8 cellular contexts compared by ENCODE assay signal in the genomic region with DNA sequence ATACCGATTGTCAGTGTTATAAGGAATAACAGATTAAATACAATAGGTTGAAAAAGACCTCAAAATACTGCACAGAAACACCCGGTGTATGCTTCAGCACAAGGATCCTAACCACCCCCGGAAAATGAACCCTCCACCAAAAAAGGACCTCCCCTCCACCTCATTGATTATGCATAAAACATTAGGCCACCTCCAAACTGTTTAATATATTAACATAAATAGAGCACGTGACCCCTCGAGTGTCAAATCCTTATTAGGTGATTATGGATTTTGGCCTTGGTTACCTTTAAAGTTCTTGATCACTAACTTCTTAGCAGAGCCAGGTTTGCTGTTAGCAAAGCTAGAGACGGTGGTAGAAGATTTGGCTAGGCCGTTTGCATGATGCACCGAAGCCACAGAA. TPM values are rescaled to one million over a fixed set of nuclear protein-coding genes. Genes with fewer than 3 reads are reported as not detected.
A peak's percentile ranks its signal among the peaks of the same experiment; 100 is the strongest.
DNase-seq lines count a peak whose midpoint lies in the region; ATAC-seq, FAIRE-seq and TF ChIP-seq lines count a peak whose summit lies in the region.

No MANE protein-coding gene starts in this region.

- H3K4me3 Mint-ChIP-seq in activated naive CD8-positive, alpha-beta T cell treated with anti-CD3 and anti-CD28 coated beads for 36 hours = peak overlapping the region; percentile 99

- H4K20me1 ChIP-seq in DOHH2 (ENCODE audit: control insufficient read depth, insufficient read depth, low read depth, low read length) = no peaks in the 10 kb centered on the region
- H4K20me1 ChIP-seq in Karpas-422 (ENCODE audit: insufficient read depth, low read depth, low read length) = no peaks in the 10 kb centered on the region

- ATAC-seq in thoracic aorta (ENCODE audit: insufficient number of reproducible peaks, low FRiP score, low read depth) (no peak), HG02678 (IDR thresholded peaks at IDR 0.05; ENCODE audit: unreplicated experiment) (no peak), HG03159 (IDR thresholded peaks at IDR 0.05; ENCODE audit: unreplicated experiment) (no peak)

- H3K27ac ChIP-seq in DOHH2 (ENCODE audit: low read depth, low read length) (peak overlapping the region; percentile 89), Karpas-422 (ENCODE audit: low read length) (peak overlapping the region; percentile 91), kidney (ENCODE audit: low read depth in 2 of 2, low read length in 2 of 2) (peak overlapping the region; percentile 99), thoracic aorta (peak overlapping the region; percentile 95 to 97)

- H3K4me3 ChIP-seq in DOHH2 (ENCODE audit: low read length) = peak overlapping the region; percentile 92
- peak overlapping the region; percentile 72 for H3K4me3 ChIP-seq in Karpas-422 (ENCODE audit: low read length)
- H3K4me3 ChIP-seq in kidney (ENCODE audit: low read length in 2 of 2) = peak overlapping the region; percentile 81 to 87
- H3K4me3 ChIP-seq in thoracic aorta = peak overlapping the region; percentile 88

- H3K9me3 ChIP-seq in DOHH2 (ENCODE audit: control insufficient read depth, insufficient read depth, low read length) (no peaks in the 10 kb centered on the region), Karpas-422 (ENCODE audit: low read length) (no peaks in the 10 kb centered on the region), kidney (ENCODE audit: control insufficient read depth in 1 of 2, low read length in 2 of 2) (no peaks in the 10 kb centered on the region), thoracic aorta (no peaks in the 10 kb centered on the region)

- intact Hi-C loops in kidney (cut with DNase I) = no loop called here

- H3K79me2 ChIP-seq in DOHH2 (ENCODE audit: control insufficient read depth, low read length) (peaks cover 45% of the 10 kb centered on the region), Karpas-422 (ENCODE audit: low read length) (peaks cover 42% of the 10 kb centered on the region)

- H3K4me1 ChIP-seq in DOHH2 (ENCODE audit: control insufficient read depth, low read length) (peaks cover 17% of the 10 kb centered on the region), Karpas-422 (ENCODE audit: low read length) (peaks cover 24% of the 10 kb centered on the region), kidney (ENCODE audit: control insufficient read depth in 1 of 2, insufficient read depth in 1 of 2, low read depth in 1 of 2, low read length in 2 of 2) (peaks cover 0 to 9% of the 10 kb centered on the region in 2 donors), thoracic aorta (ENCODE audit: control insufficient read depth in 1 of 2, low read depth in 2 of 2) (peaks cover 0 to 8% of the 10 kb centered on the region in 2 donors)

- no peak for TF ChIP-seq CTCF in DOHH2 (IDR thresholded peaks at IDR 0.05; ENCODE audit: low read depth, low read length, poor library complexity, severe bottlenecking)
- TF ChIP-seq CTCF in kidney (IDR thresholded peaks at IDR 0.05; ENCODE audit: borderline replicate concordance, extremely low read depth, insufficient read depth) = no peak
- no peak for TF ChIP-seq CTCF in thoracic aorta (IDR thresholded peaks at IDR 0.05)

- peaks cover 9% of the 10 kb centered on the region for H3K36me3 Mint-ChIP-seq in activated naive CD8-positive, alpha-beta T cell treated with anti-CD3 and anti-CD28 coated beads for 36 hours

- H3K9me2 ChIP-seq in DOHH2 (replicated peaks; ENCODE audit: control insufficient read depth, low read length) (no peaks in the 10 kb centered on the region), Karpas-422 (replicated peaks; ENCODE audit: insufficient read depth, low read length) (no peaks in the 10 kb centered on the region)

- no peak overlapping the region; the same call in 1 of the 2 replicates for H2AFZ ChIP-seq in Karpas-422 (ENCODE audit: low read length)

- peak overlapping the region; percentile 68 for H3K4me2 ChIP-seq in DOHH2 (ENCODE audit: low read length)
- peak overlapping the region; percentile 75 for H3K4me2 ChIP-seq in Karpas-422 (ENCODE audit: low read depth, low read length, poor library complexity, severe bottlenecking)

- H3K4me1 Mint-ChIP-seq in activated naive CD8-positive, alpha-beta T cell treated with anti-CD3 and anti-CD28 coated beads for 36 hours = peaks cover 17% of the 10 kb centered on the region

- H3K9me3 Mint-ChIP-seq in activated naive CD8-positive, alpha-beta T cell treated with anti-CD3 and anti-CD28 coated beads for 36 hours = no peaks in the 10 kb centered on the region

- no peaks in the 10 kb centered on the region for H3K27me3 Mint-ChIP-seq in activated naive CD8-positive, alpha-beta T cell treated with anti-CD3 and anti-CD28 coated beads for 36 hours

- H3K9ac ChIP-seq in Karpas-422 (ENCODE audit: low read length) (peak overlapping the region; percentile 91), kidney (ENCODE audit: low read length in 2 of 2) (peak overlapping the region; percentile 49 to 91)

- DNase-seq in Karpas-422 = peak; percentile 76
- DNase-seq in activated naive CD8-positive, alpha-beta T cell treated with anti-CD3 and anti-CD28 coated beads for 36 hours = no peak
- DNase-seq in kidney = no peak
- DNase-seq in thoracic aorta (ENCODE audit: low spot score) = no peak
- DNase-seq in A172 (ENCODE audit: low spot score) = no peak

- H3F3A ChIP-seq in DOHH2 (ENCODE audit: control insufficient read depth, insufficient read depth) = no peaks in the 10 kb centered on the region

- peak overlapping the region; percentile 96 for H3K27ac Mint-ChIP-seq in activated naive CD8-positive, alpha-beta T cell treated with anti-CD3 and anti-CD28 coated beads for 36 hours

- H3K27me3 ChIP-seq in DOHH2 (ENCODE audit: control insufficient read depth, low read length) (no peaks in the 10 kb centered on the region), Karpas-422 (ENCODE audit: low read length) (no peaks in the 10 kb centered on the region), thoracic aorta (replicated peaks; ENCODE audit: insufficient read depth) (no peaks in the 10 kb centered on the region)

- H3K36me3 ChIP-seq in DOHH2 (ENCODE audit: control insufficient read depth, low read length) (peaks cover 36% of the 10 kb centered on the region), Karpas-422 (ENCODE audit: insufficient read depth, low read length) (peaks cover 10% of the 10 kb centered on the region), kidney (ENCODE audit: control insufficient read depth in 1 of 2, insufficient read depth in 2 of 2, low read length in 2 of 2) (no peaks in the 10 kb centered on the region), thoracic aorta (peaks cover 3% of the 10 kb centered on the region)

- no peak for FAIRE-seq in kidney (lab: Jason Lieb, UNC)

RNA-seq across cellular contexts. Expression of gene CUL4B, which starts 1.0 kb away (rescaled TPM):
- total RNA-seq in Karpas-422 (2014; rRNA removed; shearing (Covaris generic); ENCODE audit: low replicate concordance) = 30.3 and 50.6 TPM in 2 replicates
- total RNA-seq in activated naive CD8-positive, alpha-beta T cell treated with anti-CD3 and anti-CD28 coated beads for 36 hours = 10 to 100 TPM; 32.7 to 32.9 TPM
- total RNA-seq in kidney (34.7 TPM), thoracic aorta (10 to 100 TPM; 38.7 to 66.2 TPM)
- 15.7 TPM for polyA plus RNA-seq in kidney (ENCODE audit: insufficient read depth, low read depth, low replicate concordance)
- 49.0 and 50.3 TPM in 2 replicates for total RNA-seq in A172 (2014; rRNA removed; shearing (Covaris generic))

RNA-seq across cellular contexts. Expression of gene MCTS1, which starts 44.1 kb away (rescaled TPM):
- 26.2 and 69.6 TPM in 2 replicates for total RNA-seq in Karpas-422 (2014; rRNA removed; shearing (Covaris generic); ENCODE audit: low replicate concordance)
- total RNA-seq in activated naive CD8-positive, alpha-beta T cell treated with anti-CD3 and anti-CD28 coated beads for 36 hours = 10 to 100 TPM; 73.8 to 75.4 TPM
- total RNA-seq in kidney = 30.6 TPM
- polyA plus RNA-seq in kidney (ENCODE audit: insufficient read depth, low read depth, low replicate concordance) = 73.7 TPM
- 10 to 100 TPM; 19.2 to 19.5 TPM for total RNA-seq in thoracic aorta
- total RNA-seq in A172 (2014; rRNA removed; shearing (Covaris generic)) = 49.5 and 61.9 TPM in 2 replicates
